9 cellular contexts compared by ENCODE assay signal in genomic region chr2:96773922-96774321, GRCh38. TPM values are rescaled to one million over a fixed set of nuclear protein-coding genes. Genes with fewer than 3 reads are reported as not detected.
DNase-seq lines count a peak whose midpoint lies in the region; ATAC-seq and TF ChIP-seq lines count a peak whose summit lies in the region.
"Had no signal": no experiment of that assay in that cellular context is flagged by ENCODE, and none has a peak within 500 bp of the region (broad histone marks: within the 10 kb centered on the region; RNA-seq: fewer than 3 reads in every experiment).

No MANE protein-coding gene starts in this region.

- DNase-seq in Right ventricle myocardium inferior (ENCODE audit: missing footprints) (peak; percentile 11), Right ventricle myocardium superior (no peak), epithelial cell of proximal tubule (ENCODE audit: low read depth) (no peak), A172 (ENCODE audit: low spot score) (no peak)
- no peak for DNase-seq in T-helper 2 cell treated with Interferon-gamma antibody and Interleukin-4, amounts not matched to agents 5 μg/mL and 100 μg/mL, for 36 hours (ENCODE audit: low spot score)
- DNase-seq in stimulated activated naive CD8-positive, alpha-beta T cell treated with anti-CD3 and anti-CD28 coated beads, Interleukin-15, Interleukin-2, amounts not matched to agents 100 U/mL and 50 U/mL, for 24 hours, result peak; percentile 48

- peak overlapping the region; percentile 89 for H3K27ac Mint-ChIP-seq in T-helper 2 cell treated with Interferon-gamma antibody and Interleukin-4, amounts not matched to agents 5 μg/mL and 100 μg/mL, for 36 hours

- peaks cover 12% of the 10 kb centered on the region for H3K4me1 Mint-ChIP-seq in T-helper 2 cell treated with Interferon-gamma antibody and Interleukin-4, amounts not matched to agents 5 μg/mL and 100 μg/mL, for 36 hours (ENCODE audit: low read depth)
- H3K4me1 Mint-ChIP-seq: neural crest cell had no signal

- ATAC-seq in Right ventricle myocardium inferior (no peak), Right ventricle myocardium superior (ENCODE audit: poor library complexity) (no peak), GM19455 (IDR thresholded peaks at IDR 0.05; ENCODE audit: unreplicated experiment) (no peak), GM21825 (IDR thresholded peaks at IDR 0.05; ENCODE audit: unreplicated experiment) (no peak)
- peak; percentile 67 for ATAC-seq in stimulated activated naive CD8-positive, alpha-beta T cell treated with anti-CD3 and anti-CD28 coated beads, Interleukin-15, Interleukin-2, amounts not matched to agents 100 U/mL and 50 U/mL, for 24 hours

- intact Hi-C loops in Right ventricle myocardium inferior (cut with DNase I), result no loop called here
- intact Hi-C loops in Right ventricle myocardium superior (cut with DNase I), result no loop called here

- H3K4me3 Mint-ChIP-seq in T-helper 2 cell treated with Interferon-gamma antibody and Interleukin-4, amounts not matched to agents 5 μg/mL and 100 μg/mL, for 36 hours, result peak overlapping the region; percentile 85
- H3K4me3 Mint-ChIP-seq: neural crest cell had no signal

- peaks cover 4% of the 10 kb centered on the region for H3K36me3 Mint-ChIP-seq in T-helper 2 cell treated with Interferon-gamma antibody and Interleukin-4, amounts not matched to agents 5 μg/mL and 100 μg/mL, for 36 hours (ENCODE audit: low read depth)

- peak overlapping the region; percentile 1 for H3K4me3 ChIP-seq in epithelial cell of proximal tubule (ENCODE audit: low read depth, low read length)

- no peaks in the 10 kb centered on the region for H3K9me3 Mint-ChIP-seq in T-helper 2 cell treated with Interferon-gamma antibody and Interleukin-4, amounts not matched to agents 5 μg/mL and 100 μg/mL, for 36 hours
- H3K9me3 Mint-ChIP-seq: neural crest cell had no signal

- TF ChIP-seq CTCF in epithelial cell of proximal tubule (conservative IDR thresholded peaks at IDR 0.05; ENCODE audit: low read depth, low read length), result no peak

- H3K27me3 Mint-ChIP-seq in T-helper 2 cell treated with Interferon-gamma antibody and Interleukin-4, amounts not matched to agents 5 μg/mL and 100 μg/mL, for 36 hours (ENCODE audit: low read depth), result no peaks in the 10 kb centered on the region

RNA-seq across cellular contexts. Expression of gene CNNM4, which starts 13.2 kb away (rescaled TPM):
- total RNA-seq in Right ventricle myocardium inferior (33.3 TPM), Right ventricle myocardium superior (31.4 TPM), epithelial cell of proximal tubule (5.7 and 9.0 TPM in 2 replicates)
- total RNA-seq in A172 (2014; rRNA removed; shearing (Covaris generic)), result 4.4 and 5.2 TPM in 2 replicates

RNA-seq across cellular contexts. Expression of gene LMAN2L, which starts 34.1 kb away (rescaled TPM):
- total RNA-seq in Right ventricle myocardium inferior, result 26.2 TPM
- 25.7 TPM for total RNA-seq in Right ventricle myocardium superior
- total RNA-seq in epithelial cell of proximal tubule, result 13.0 and 22.3 TPM in 2 replicates
- total RNA-seq in A172 (2014; rRNA removed; shearing (Covaris generic)), result 49.3 and 57.1 TPM in 2 replicates

RNA-seq across cellular contexts. Expression of gene CNNM3, which starts 42.1 kb away (rescaled TPM):
- total RNA-seq in Right ventricle myocardium inferior, result 13.3 TPM
- total RNA-seq in Right ventricle myocardium superior, result 13.5 TPM
- total RNA-seq in epithelial cell of proximal tubule, result 8.2 and 10.6 TPM in 2 replicates
- 5.5 and 7.1 TPM in 2 replicates for total RNA-seq in A172 (2014; rRNA removed; shearing (Covaris generic))

Comparison
In these comparisons a context has a peak if more than half of its experiments do, and no peak if none do; other contexts are left out.
1. DNase-seq: peak in Right ventricle myocardium inferior (single experiment) and stimulated activated naive CD8-positive, alpha-beta T cell treated with anti-CD3 and anti-CD28 coated beads, Interleukin-15, Interleukin-2, amounts not matched to agents 100 U/mL and 50 U/mL, for 24 hours (single experiment); none in Right ventricle myocardium superior (single experiment), T-helper 2 cell treated with Interferon-gamma antibody and Interleukin-4, amounts not matched to agents 5 μg/mL and 100 μg/mL, for 36 hours (single experiment), epithelial cell of proximal tubule (single experiment) and A172 (single experiment).